Comparison of ENCODE assay signal across 18 cellular contexts in genomic region chr12:27608890-27609289, GRCh38.
DNase-seq lines count a peak whose midpoint lies in the region; ATAC-seq and TF ChIP-seq lines count a peak whose summit lies in the region.
"Had no signal": no experiment of that assay in that cellular context is flagged by ENCODE, and none has a peak within 500 bp of the region (broad histone marks: within the 10 kb centered on the region; RNA-seq: fewer than 3 reads in every experiment).

No MANE protein-coding gene starts in this region.

- ATAC-seq in HG02970 (IDR thresholded peaks at IDR 0.05; ENCODE audit: low FRiP score, unreplicated experiment): no peak
- no peak for ATAC-seq in activated T-helper 17 cell treated with anti-CD3 and anti-CD28 coated beads, Interleukin-2, amount 50 U/mL, for 72 hours (replicated peaks)
- no peak for ATAC-seq in HG03571 (IDR thresholded peaks at IDR 0.05; ENCODE audit: unreplicated experiment)
- ATAC-seq: A549, pancreas had no signal

- H3K9me3 ChIP-seq in left ventricle myocardium inferior (replicated peaks) (no peaks in the 10 kb centered on the region), skeletal muscle satellite cell (replicated peaks; ENCODE audit: low read length) (no peaks in the 10 kb centered on the region)
- H3K9me3 ChIP-seq: ascending aorta, pancreas had no signal

- H3K4me3 ChIP-seq in ACC112 (ENCODE audit: low read depth, low read length) (peak overlapping the region; percentile 57), WI38 (ENCODE audit: low read depth, low read length) (peak overlapping the region; percentile 41), left ventricle myocardium inferior (peak overlapping the region; percentile 32), skeletal muscle satellite cell (ENCODE audit: low read length) (peak overlapping the region; percentile 53)
- H3K4me3 ChIP-seq: A549, pancreas, skin epidermis had no signal

- H3K27me3 ChIP-seq in ACC112 (ENCODE audit: insufficient read depth, low read length) (no peaks in the 10 kb centered on the region), left ventricle myocardium inferior (ENCODE audit: low read depth) (no peaks in the 10 kb centered on the region), skeletal muscle satellite cell (ENCODE audit: control insufficient read depth, insufficient read depth, low read length) (no peaks in the 10 kb centered on the region)
- H3K27me3 ChIP-seq: ascending aorta, pancreas had no signal

- no peaks in the 10 kb centered on the region for H3K27me3 Mint-ChIP-seq in activated T-helper 17 cell treated with anti-CD3 and anti-CD28 coated beads, Interleukin-2, amount 50 U/mL, for 72 hours
- H3K27me3 Mint-ChIP-seq: activated CD4-positive, alpha-beta T cell treated with anti-CD3 and anti-CD28 coated beads, Interleukin-2, amount 10 ng/mL, durations not matched to agents 7 days and 5 days had no signal

- no peak overlapping the region for H2AFZ ChIP-seq in ACC112 (ENCODE audit: low read length, unreplicated experiment)

- H3K4me3 Mint-ChIP-seq in activated T-helper 17 cell treated with anti-CD3 and anti-CD28 coated beads, Interleukin-2, amount 50 U/mL, for 72 hours: no peak overlapping the region
- H3K4me3 Mint-ChIP-seq: activated CD4-positive, alpha-beta T cell treated with anti-CD3 and anti-CD28 coated beads, Interleukin-2, amount 10 ng/mL, durations not matched to agents 7 days and 5 days; CD4-positive, CD25-positive, alpha-beta regulatory T cell had no signal

- peaks cover 4% of the 10 kb centered on the region for H3K9me3 Mint-ChIP-seq in activated T-helper 17 cell treated with anti-CD3 and anti-CD28 coated beads, Interleukin-2, amount 50 U/mL, for 72 hours

- peak overlapping the region; percentile 72 for H3K4me2 ChIP-seq in skeletal muscle satellite cell (ENCODE audit: low read length)
- H3K4me2 ChIP-seq: A549 had no signal

- no peaks in the 10 kb centered on the region for H3K4me1 Mint-ChIP-seq in activated T-helper 17 cell treated with anti-CD3 and anti-CD28 coated beads, Interleukin-2, amount 50 U/mL, for 72 hours
- H3K4me1 Mint-ChIP-seq: activated CD4-positive, alpha-beta T cell treated with anti-CD3 and anti-CD28 coated beads, Interleukin-2, amount 10 ng/mL, durations not matched to agents 7 days and 5 days; CD4-positive, CD25-positive, alpha-beta regulatory T cell had no signal

- H3K36me3 ChIP-seq in ACC112 (ENCODE audit: insufficient read depth, low read length): peaks cover 4% of the 10 kb centered on the region; the same call in 1 of the 2 replicates
- no peaks in the 10 kb centered on the region for H3K36me3 ChIP-seq in left ventricle myocardium inferior
- H3K36me3 ChIP-seq in skeletal muscle satellite cell (ENCODE audit: insufficient read depth, low read length): no peaks in the 10 kb centered on the region
- H3K36me3 ChIP-seq: ascending aorta, pancreas had no signal

- DNase-seq in left ventricle myocardium inferior (no peak), NCI-H2171 treated with DMSO at 0.1 percent for 48 hours (lab: John Stamatoyannopoulos, UW) (no peak)
- DNase-seq: activated CD4-positive, alpha-beta T cell treated with anti-CD3 and anti-CD28 coated beads, Interleukin-2, amount 10 ng/mL, durations not matched to agents 7 days and 5 days; CD4-positive, CD25-positive, alpha-beta regulatory T cell; DMS53; foreskin melanocyte; NK-92 treated with Interleukin-12 subunit alpha and Interleukin-12 subunit beta, amount 100 ng/mL, for 24 hours; pancreas; stimulated activated CD4-positive, alpha-beta T cell treated with anti-CD3 and anti-CD28 coated beads, Interleukin-4, amount 100 ng/mL, for 1 hour had no signal

- no peak overlapping the region for H3K27ac Mint-ChIP-seq in activated T-helper 17 cell treated with anti-CD3 and anti-CD28 coated beads, Interleukin-2, amount 50 U/mL, for 72 hours
- H3K27ac Mint-ChIP-seq: activated CD4-positive, alpha-beta T cell treated with anti-CD3 and anti-CD28 coated beads, Interleukin-2, amount 10 ng/mL, durations not matched to agents 7 days and 5 days; CD4-positive, CD25-positive, alpha-beta regulatory T cell had no signal

- H3K27ac ChIP-seq in ACC112 (ENCODE audit: low read depth, low read length) (peak overlapping the region; percentile 12; the same call in 1 of the 2 replicates), left ventricle myocardium inferior (replicated peaks) (peak overlapping the region; percentile 16)
- H3K27ac ChIP-seq: ascending aorta, pancreas had no signal

- peak overlapping the region; percentile 63 for H3K9ac ChIP-seq in skeletal muscle satellite cell (ENCODE audit: low read depth, low read length)

- H3K4me1 ChIP-seq in ACC112 (ENCODE audit: control insufficient read depth, insufficient read depth, low read length, unreplicated experiment) (peaks cover 49% of the 10 kb centered on the region), left ventricle myocardium inferior (peaks cover 96% of the 10 kb centered on the region), skeletal muscle satellite cell (ENCODE audit: control insufficient read depth, insufficient read depth, low read length) (peaks cover 45% of the 10 kb centered on the region)

- TF ChIP-seq CTCF in WI38 (IDR thresholded peaks at IDR 0.05; ENCODE audit: low read depth, low read length): no peak
- TF ChIP-seq CTCF in left ventricle myocardium inferior (IDR thresholded peaks at IDR 0.05; ENCODE audit: borderline replicate concordance): no peak

- intact Hi-C loops in left ventricle myocardium inferior (cut with micrococcal nuclease): no loop called here

- H3K36me3 Mint-ChIP-seq in activated T-helper 17 cell treated with anti-CD3 and anti-CD28 coated beads, Interleukin-2, amount 50 U/mL, for 72 hours (ENCODE audit: low read depth): no peaks in the 10 kb centered on the region
- H3K36me3 Mint-ChIP-seq: CD4-positive, CD25-positive, alpha-beta regulatory T cell had no signal

- peaks cover 69% of the 10 kb centered on the region for H3K79me2 ChIP-seq in ACC112 (ENCODE audit: control insufficient read depth, insufficient read depth, low read length, unreplicated experiment)
